8 cellular contexts compared by ENCODE assay signal in genomic region chr5:119537704-119538103, GRCh38.
DNase-seq lines count a peak whose midpoint lies in the region; ATAC-seq and TF ChIP-seq lines count a peak whose summit lies in the region.

No MANE protein-coding gene starts in this region.

- TF ChIP-seq POLR2A in upper lobe of left lung (IDR thresholded peaks at IDR 0.05), result no peak

- no peak overlapping the region for H3K27ac ChIP-seq in upper lobe of left lung
- H3K27ac ChIP-seq in effector memory CD4-positive, alpha-beta T cell (ENCODE audit: insufficient read depth, low read length, poor library complexity, severe bottlenecking), result no peak overlapping the region

- WGBS in upper lobe of left lung, 2 donors, result 66 to 71% methylated on average over 2 of the region's 2 CpGs

- H3K4me3 ChIP-seq in upper lobe of left lung (no peak overlapping the region), H7 (ENCODE audit: insufficient read depth, low read depth, low read length) (no peak overlapping the region)
- H3K4me3 ChIP-seq in effector memory CD4-positive, alpha-beta T cell (ENCODE audit: insufficient read depth, low read depth, low read length, poor library complexity, severe bottlenecking), result no peak overlapping the region

- no peak for TF ChIP-seq CTCF in upper lobe of left lung (IDR thresholded peaks at IDR 0.05)

- peak; percentile 40 for DNase-seq in HT1080 (ENCODE audit: low read depth)
- no peak for DNase-seq in left lobe of liver (ENCODE audit: low spot score)
- no peak for DNase-seq in stimulated activated CD4-positive, alpha-beta T cell treated with anti-CD3 and anti-CD28 coated beads, Interleukin-2, amount 100 ng/mL, for 24 hours
- DNase-seq in upper lobe of left lung, result no peak
- no peak for DNase-seq in effector memory CD4-positive, alpha-beta T cell
- no peak for DNase-seq in H7

- H3K36me3 ChIP-seq in upper lobe of left lung (peaks cover 6 to 70% (median 10%) of the 10 kb centered on the region in 4 donors), H7 (replicated peaks; ENCODE audit: control insufficient read depth, insufficient read depth, low read length) (peaks cover 8% of the 10 kb centered on the region)
- peaks cover 7% of the 10 kb centered on the region for H3K36me3 ChIP-seq in effector memory CD4-positive, alpha-beta T cell (ENCODE audit: control insufficient read depth, insufficient read depth, low read length)

- no peaks in the 10 kb centered on the region for H3K9me3 ChIP-seq in upper lobe of left lung
- no peaks in the 10 kb centered on the region for H3K9me3 ChIP-seq in effector memory CD4-positive, alpha-beta T cell (ENCODE audit: control insufficient read depth, low read length)

- no peaks in the 10 kb centered on the region for H3K4me1 ChIP-seq in upper lobe of left lung
- H3K4me1 ChIP-seq in effector memory CD4-positive, alpha-beta T cell (ENCODE audit: control insufficient read depth, insufficient read depth, low read length, poor library complexity, severe bottlenecking), result no peaks in the 10 kb centered on the region

- TF ChIP-seq EP300 in upper lobe of left lung (IDR thresholded peaks at IDR 0.05), result no peak

- H3K27me3 ChIP-seq in upper lobe of left lung (no peaks in the 10 kb centered on the region), H7 (ENCODE audit: control insufficient read depth, insufficient read depth, low read length) (no peaks in the 10 kb centered on the region)
- H3K27me3 ChIP-seq in effector memory CD4-positive, alpha-beta T cell (replicated peaks; ENCODE audit: control insufficient read depth, insufficient read depth, low read length, poor library complexity, severe bottlenecking), result no peaks in the 10 kb centered on the region

- ATAC-seq in GM18870 (IDR thresholded peaks at IDR 0.05; ENCODE audit: unreplicated experiment) (peak; percentile 100), GM21825 (IDR thresholded peaks at IDR 0.05; ENCODE audit: unreplicated experiment) (peak; percentile 100), left lobe of liver (peak; percentile 13), upper lobe of left lung (ENCODE audit: low FRiP score in 2 of 2) (no peak)

Comparison
In these comparisons a context has a peak if more than half of its experiments do, and no peak if none do; other contexts are left out.
1. ATAC-seq: peak in GM18870 (single experiment), GM21825 (single experiment) and left lobe of liver (single experiment); none in upper lobe of left lung (0 of 2).